23 cellular contexts compared by ENCODE assay signal in genomic region chr13:22933571-22934181, GRCh38.
DNase-seq lines count a peak whose midpoint lies in the region; ATAC-seq, FAIRE-seq and TF ChIP-seq lines count a peak whose summit lies in the region.
"Had no signal": no experiment of that assay in that cellular context is flagged by ENCODE, and none has a peak within 500 bp of the region (broad histone marks: within the 10 kb centered on the region; RNA-seq: fewer than 3 reads in every experiment).

No MANE protein-coding gene starts in this region.

- H2BK5ac ChIP-seq in IMR-90 (ENCODE audit: low read depth, low read length, poor library complexity, severe bottlenecking) (peak overlapping the region; percentile 34), H1 (ENCODE audit: low read depth, low read length) (peak overlapping the region; percentile 38; the same call in 1 of the 2 replicates)

- DNase-seq in GM18507 (ENCODE audit: extremely low spot score, insufficient read length, low read depth) (no peak), IMR-90 (no peak), H1 (ENCODE audit: low read depth in 1 of 2, low spot score in 2 of 2) (no peak), urothelium cell line (ENCODE audit: low spot score) (no peak), left cardiac atrium (no peak)
- no peak for DNase-seq in activated CD4-positive, alpha-beta T cell treated with anti-CD3 and anti-CD28 coated beads, Interleukin-2, amount 50 U/mL, for 1 hour
- DNase-seq: ACHN; BE2C; C1 segment of cervical spinal cord; CD4-positive, CD25-positive, alpha-beta regulatory T cell; CD8-positive, alpha-beta memory T cell; COR-L47; DMS 273 treated with DMSO at 0.1 percent for 48 hours; DMS53; DND-41; EL; H7; Kasumi-1; KG1 had no signal

- H3K4me2 ChIP-seq in IMR-90 (ENCODE audit: low read depth, low read length), result no peak overlapping the region
- no peak overlapping the region for H3K4me2 ChIP-seq in H1 (ENCODE audit: insufficient read depth in 1 of 2, low read depth in 2 of 2, low read length in 2 of 2)
- H3K4me2 ChIP-seq: GM23338 had no signal

- no peaks in the 10 kb centered on the region for H3K9me3 ChIP-seq in IMR-90 (ENCODE audit: control insufficient read depth, insufficient read depth, low read length)
- H3K9me3 ChIP-seq in H1 (ENCODE audit: insufficient read depth in 2 of 2, low read depth in 1 of 2, low read length in 1 of 2), result peaks cover 5 to 6% of the 10 kb centered on the region in 2 experiments; a peak in 2 of 4 replicates
- H3K9me3 ChIP-seq: BE2C had no signal

- H3K23me2 ChIP-seq in H1 (ENCODE audit: low read depth, low read length), result peaks cover 9% of the 10 kb centered on the region; the same call in 1 of the 2 replicates

- no TSS peak for BruUV-seq in IMR-90 (replicated peaks; lab: Mats Ljungman, UMichigan)

- H4K5ac ChIP-seq in IMR-90 (ENCODE audit: low read depth, low read length) (no peak overlapping the region), H1 (ENCODE audit: insufficient read length, low read depth, low read length) (no peak overlapping the region)

- H3K56ac ChIP-seq in IMR-90 (ENCODE audit: extremely low read depth, insufficient read depth, low read length) (no peak overlapping the region), H1 (replicated peaks; ENCODE audit: insufficient read length, low read depth, low read length) (peak overlapping the region; percentile 86)

- POLR2A ChIA-PET in IMR-90 (lab: Charles Lee; ENCODE audit: unreplicated experiment) (no interaction called here), H1 (lab: Charles Lee; ENCODE audit: partially characterized antibody) (no interaction called here)

- no peak overlapping the region for H2AFZ ChIP-seq in IMR-90 (replicated peaks; ENCODE audit: low read length, poor library complexity)
- H2AFZ ChIP-seq in H1 (ENCODE audit: low read length), result no peak overlapping the region
- H2AFZ ChIP-seq: GM23338 had no signal

- H2BK120ac ChIP-seq in IMR-90 (ENCODE audit: low read depth, low read length) (no peak overlapping the region), H1 (replicated peaks; ENCODE audit: low read depth, low read length) (no peak overlapping the region)

- no peak overlapping the region for H3K18ac ChIP-seq in IMR-90 (ENCODE audit: low read depth, low read length)
- no peak overlapping the region for H3K18ac ChIP-seq in H1 (ENCODE audit: extremely low read depth, low read length)

- H3K9ac ChIP-seq in IMR-90 (ENCODE audit: low read depth, low read length), result no peak overlapping the region
- H3K9ac ChIP-seq in H1 (replicated peaks in 1 of 4; ENCODE audit: extremely low read depth in 1 of 4, low read depth in 3 of 4, low read length in 3 of 4), result 0 out of 7 replicates have a peak overlapping the region, but pooled peaks of 1 of the 4 experiments have one; percentile 32

- no peak overlapping the region for H3K23ac ChIP-seq in IMR-90 (ENCODE audit: low read depth, low read length)
- no peak overlapping the region for H3K23ac ChIP-seq in H1 (ENCODE audit: insufficient read length)

- no peak overlapping the region for H2AK5ac ChIP-seq in IMR-90 (ENCODE audit: low read depth, low read length)
- H2AK5ac ChIP-seq in H1 (ENCODE audit: low read depth, low read length), result peak overlapping the region; percentile 97; the same call in 1 of the 2 replicates

- no peak overlapping the region for H4K8ac ChIP-seq in IMR-90 (ENCODE audit: low read depth in 2 of 2, low read length in 2 of 2)
- peak overlapping the region; percentile 89; the same call in 1 of the 2 replicates for H4K8ac ChIP-seq in H1 (ENCODE audit: extremely low read depth, insufficient read depth, low read length)

- no peaks in the 10 kb centered on the region for H3K79me1 ChIP-seq in IMR-90 (ENCODE audit: low read depth in 1 of 2, low read length in 2 of 2)
- H3K79me1 ChIP-seq in H1 (ENCODE audit: low read depth, low read length), result no peaks in the 10 kb centered on the region

- no peaks in the 10 kb centered on the region for H3K4me1 ChIP-seq in IMR-90 (ENCODE audit: control insufficient read depth, insufficient read depth, low read length)
- H3K4me1 ChIP-seq in H1 (replicated peaks in 1 of 4; ENCODE audit: control insufficient read depth in 3 of 4, insufficient read depth in 4 of 4, low read length in 3 of 4), result no peaks in the 10 kb centered on the region
- H3K4me1 ChIP-seq: BE2C had no signal

- H2BK15ac ChIP-seq in IMR-90 (ENCODE audit: low read depth, low read length) (no peak overlapping the region), H1 (ENCODE audit: low read length) (no peak overlapping the region)

- H3K14ac ChIP-seq in IMR-90 (replicated peaks; ENCODE audit: low read depth, low read length) (no peak overlapping the region), H1 (ENCODE audit: insufficient read length) (peak overlapping the region; percentile 28)

- no peaks in the 10 kb centered on the region for H3K27me3 ChIP-seq in IMR-90 (ENCODE audit: control insufficient read depth, insufficient read depth, low read length)
- peaks cover 0 to 2% (median 0%) of the 10 kb centered on the region in 4 experiments; a peak in 2 of 7 replicates for H3K27me3 ChIP-seq in H1 (replicated peaks in 1 of 4; ENCODE audit: control insufficient read depth in 3 of 4, extremely low read depth in 1 of 4, insufficient read depth in 3 of 4, low read length in 3 of 4)
- H3K27me3 ChIP-seq: BE2C had no signal

- peaks cover 0 to 6% of the 10 kb centered on the region in 2 experiments; a peak in 1 of 4 replicates for H3K79me2 ChIP-seq in H1 (ENCODE audit: control insufficient read depth in 1 of 2, insufficient read depth in 2 of 2, low read length in 2 of 2)

- H2AK9ac ChIP-seq in IMR-90 (replicated peaks; ENCODE audit: low read depth, low read length, poor library complexity), result no peak overlapping the region

- ATAC-seq in IMR-90 (ENCODE audit: low read depth), result no peak
- no peak for ATAC-seq in left cardiac atrium
- ATAC-seq in HG02970 (IDR thresholded peaks at IDR 0.05; ENCODE audit: low FRiP score, unreplicated experiment), result no peak
- ATAC-seq: GM23338 had no signal

- H4K91ac ChIP-seq in IMR-90 (ENCODE audit: insufficient read depth, low read depth, low read length) (no peak overlapping the region), H1 (replicated peaks; ENCODE audit: insufficient read length, low read length) (peak overlapping the region; percentile 65)

- no peak for TF ChIP-seq EP300 in H1 (IDR thresholded peaks at IDR 0.05; ENCODE audit: borderline replicate concordance in 1 of 2, low read depth in 2 of 2, low read length in 2 of 2)

- TF ChIP-seq CTCF in IMR-90 (conservative IDR thresholded peaks at IDR 0.05; ENCODE audit: low read depth, low read length), result no peak
- no peak for TF ChIP-seq CTCF in H1 (IDR thresholded peaks at IDR 0.05; ENCODE audit: control extremely low read depth in 1 of 3, insufficient read depth in 1 of 3, low read depth in 1 of 3, low read length in 3 of 3)

- H3K36me3 ChIP-seq in IMR-90 (ENCODE audit: control insufficient read depth, insufficient read depth, low read length), result no peaks in the 10 kb centered on the region
- H3K36me3 ChIP-seq in H1 (ENCODE audit: control insufficient read depth in 2 of 4, insufficient read depth in 4 of 4, low read length in 3 of 4), result peaks cover 0 to 4% (median under 1%) of the 10 kb centered on the region in 4 experiments; a peak in 2 of 8 replicates
- H3K36me3 ChIP-seq: BE2C had no signal

- no peaks in the 10 kb centered on the region for H3K9me1 ChIP-seq in IMR-90 (ENCODE audit: insufficient read depth, low read length)

- FAIRE-seq in GM18507 (lab: Jason Lieb, UNC), result peak; percentile 9
- peak; percentile 28 for FAIRE-seq in H1 (lab: Jason Lieb, UNC)
- FAIRE-seq in urothelium cell line (lab: Jason Lieb, UNC), result peak; percentile 98
- FAIRE-seq: A204.1, GM19239 had no signal

- no peak overlapping the region for H3K4me3 ChIP-seq in IMR-90 (ENCODE audit: insufficient read depth, low read depth, low read length)
- H3K4me3 ChIP-seq in H1 (ENCODE audit: extremely low read depth in 1 of 4, insufficient read depth in 2 of 4, low read depth in 3 of 4, low read length in 4 of 4), result no peak overlapping the region
- H3K4me3 ChIP-seq: GM23338 had no signal

- in situ Hi-C loops in IMR-90 (cut with MboI; ENCODE audit: low sequenced_read_pairs), result no loop called here

- CTCF ChIA-PET in IMR-90 (lab: Yijun Ruan, JAX), result no interaction called here
- CTCF ChIA-PET in H1 (lab: Charles Lee; ENCODE audit: partially characterized antibody), result interaction anchor here (2.8 kb wide), 1 partner anchor 7 kb away, joined by 5 read pairs; no protein-coding TSS in a partner anchor

- TF ChIP-seq RAD21 in IMR-90 (IDR thresholded peaks at IDR 0.05; ENCODE audit: low read length) (no peak), H1 (IDR thresholded peaks at IDR 0.05 in 1 of 2, conservative IDR thresholded peaks at IDR 0.05 in 1 of 2; ENCODE audit: low read depth in 2 of 2, low read length in 2 of 2) (no peak)

- WGBS in IMR-90 (ENCODE audit: extremely low coverage in 2 of 2, insufficient read length in 1 of 2), 2 experiments, result 71 to 97% methylated on average over 5 to 8 of the region's 8 CpGs
- 77 to 93% methylated on average over 3 to 8 of the region's 8 CpGs for WGBS in H1 (ENCODE audit: extremely low coverage in 1 of 2, insufficient coverage in 1 of 2, insufficient read length in 1 of 2, insufficient replicate concordance in 2 of 2, low coverage in 1 of 2, low lambda C conversion rate in 2 of 2, missing lambda C conversion rate in 1 of 2), 2 experiments

- intact Hi-C loops in IMR-90 (cut with micrococcal nuclease), result no loop called here
- intact Hi-C loops in left cardiac atrium (cut with DNase I), result loop anchor here in 1 of 2 donors (10.0 kb wide), 1 partner anchor 1421 kb away; no protein-coding TSS in a partner anchor

- no peak overlapping the region for H2BK20ac ChIP-seq in IMR-90 (ENCODE audit: low read depth, low read length)
- H2BK20ac ChIP-seq in H1 (ENCODE audit: low read length), result no peak overlapping the region

- no peak for TF ChIP-seq POLR2A in IMR-90 (IDR thresholded peaks at IDR 0.05; ENCODE audit: low read depth, low read length)
- TF ChIP-seq POLR2A in H1 (IDR thresholded peaks at IDR 0.05; ENCODE audit: control extremely low read depth in 1 of 2, low read depth in 2 of 2, low read length in 2 of 2), result no peak

- dilution Hi-C loops in IMR-90 (cut with HindIII; ENCODE audit: low sequenced_read_pairs, unreplicated experiment), result no loop called here

- peak overlapping the region; percentile 46; the same call in 1 of the 2 replicates for H2BK12ac ChIP-seq in H1 (ENCODE audit: low read depth, low read length)

- H3K4ac ChIP-seq in IMR-90 (ENCODE audit: low read depth, low read length), result no peak overlapping the region
- peak overlapping the region; percentile 96 for H3K4ac ChIP-seq in H1 (replicated peaks; ENCODE audit: insufficient read length, low read depth, low read length)

- no peak overlapping the region for H3K27ac ChIP-seq in IMR-90 (ENCODE audit: insufficient read depth, low read length)
- H3K27ac ChIP-seq in H1 (ENCODE audit: low read depth, low read length), result no peak overlapping the region

- H4K20me1 ChIP-seq in IMR-90 (ENCODE audit: insufficient read depth, low read length) (no peaks in the 10 kb centered on the region; the same call in 1 of the 2 replicates), H1 (replicated peaks in 1 of 2; ENCODE audit: control insufficient read depth in 1 of 2, insufficient read depth in 2 of 2, low read length in 2 of 2) (peaks cover 0 to 9% of the 10 kb centered on the region in 2 experiments)

TF ChIP-seq in IMR-90, 13 proteins besides CTCF, POLR2A, EP300 and RAD21:
- no peak for TF ChIP-seq CHD1 (IDR thresholded peaks at IDR 0.05; ENCODE audit: low read depth, low read length)

TF ChIP-seq in H1, 55 proteins besides CTCF, POLR2A, EP300 and RAD21 (continues in another document):
- no peak for TF ChIP-seq SIX5 (IDR thresholded peaks at IDR 0.05; ENCODE audit: low read depth, low read length)
